Comparison of ENCODE assay signal across 34 cellular contexts in the genomic region with DNA sequence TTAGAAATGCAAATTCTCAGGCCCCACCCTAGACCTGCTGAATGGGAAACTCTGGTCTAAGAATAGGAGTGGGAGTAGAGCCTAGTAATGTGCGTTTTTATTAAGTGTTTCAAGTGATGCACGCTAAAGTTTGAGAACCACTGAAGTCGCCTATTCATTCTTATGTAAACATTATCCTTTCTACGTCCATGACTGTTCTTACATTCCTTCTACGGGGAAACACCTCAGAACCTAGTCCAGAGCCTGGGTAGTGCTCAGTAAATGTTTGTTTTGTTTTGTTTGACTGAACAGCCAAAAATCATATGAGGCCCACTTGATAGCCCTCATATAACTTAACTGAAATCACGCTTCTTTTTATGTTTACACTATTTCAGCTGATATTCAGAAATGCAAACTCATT. TPM values are rescaled to one million over a fixed set of nuclear protein-coding genes. Genes with fewer than 3 reads are reported as not detected.
"Had no signal": no experiment of that assay in that cellular context is flagged by ENCODE, and none has a peak within 500 bp of the region (broad histone marks: within the 10 kb centered on the region; RNA-seq: fewer than 3 reads in every experiment).

No MANE protein-coding gene starts in this region.

- DNase-seq: activated CD4-positive, alpha-beta memory T cell treated with anti-CD3 and anti-CD28 coated beads, Interleukin-2, amount 10 ng/mL, durations not matched to agents 7 days and 5 days; activated CD4-positive, alpha-beta T cell treated with anti-CD3 and anti-CD28 coated beads for 1 hour; activated CD4-positive, alpha-beta T cell treated with anti-CD3 and anti-CD28 coated beads for 48 hours; activated CD4-positive, CD25-positive, alpha-beta regulatory T cell; activated CD8-positive, alpha-beta memory T cell treated with anti-CD3 and anti-CD28 coated beads for 24 hours; activated CD8-positive, alpha-beta memory T cell treated with anti-CD3 and anti-CD28 coated beads, Interleukin-2, amount 10 ng/mL, durations not matched to agents 7 days and 5 days; activated CD8-positive, alpha-beta memory T cell treated with anti-CD3 and anti-CD28 coated beads, Interleukin-2, amount 50 U/mL, for 48 hours; activated effector memory CD4-positive, alpha-beta T cell treated with Interleukin-2 at 50 U/mL for 16 hours; activated naive CD4-positive, alpha-beta T cell treated with anti-CD3 and anti-CD28 coated beads, Interleukin-2, amount 10 ng/mL, durations not matched to agents 7 days and 5 days; activated naive CD8-positive, alpha-beta T cell treated with anti-CD3 and anti-CD28 coated beads, Interleukin-2, amount 50 U/mL, for 24 hours; activated T-cell treated with anti-CD3 and anti-CD28 coated beads, Interleukin-2, amount 50 U/mL, for 48 hours; anterior cingulate cortex; central memory CD4-positive, alpha-beta T cell; Karpas-422; NCI-H1105; NCI-H1417 treated with DMSO at 0.1 percent for 48 hours; NCI-H1930; NCI-H2081 treated with DMSO at 0.1 percent for 48 hours; NCI-H226; NCI-H524 treated with DMSO at 0.1 percent for 48 hours; NK-92 treated with Interleukin-12 subunit alpha and Interleukin-12 subunit beta, amount 100 ng/mL, for 24 hours; PC-3; SIG-M5; SW 1271; T-helper 1 cell; T-helper 2 cell; T-helper 9 cell; WERI-Rb-1 had no signal

- ATAC-seq: activated CD8-positive, alpha-beta memory T cell treated with anti-CD3 and anti-CD28 coated beads, Interleukin-2, amount 10 ng/mL, durations not matched to agents 7 days and 5 days; activated naive CD8-positive, alpha-beta T cell treated with anti-CD3 and anti-CD28 coated beads, Interleukin-2, amount 50 U/mL, for 24 hours; PC-3; Right ventricle myocardium inferior; SK-N-SH treated with all-trans-retinoic acid at 6 μM for 48 hours had no signal

- H3K27ac ChIP-seq: RWPE1, WERI-Rb-1 had no signal

- FAIRE-seq: RCC 7860 had no signal

RNA-seq across cellular contexts. Expression of gene VSIG10L2, which starts 29.8 kb away (rescaled TPM):
- total RNA-seq: activated CD4-positive, alpha-beta memory T cell treated with anti-CD3 and anti-CD28 coated beads, Interleukin-2, amount 10 ng/mL, durations not matched to agents 7 days and 5 days; activated CD8-positive, alpha-beta memory T cell treated with anti-CD3 and anti-CD28 coated beads, Interleukin-2, amount 10 ng/mL, durations not matched to agents 7 days and 5 days; MCF 10A; PC-3; SK-MEL-5 had no signal
